In the genomic region with DNA sequence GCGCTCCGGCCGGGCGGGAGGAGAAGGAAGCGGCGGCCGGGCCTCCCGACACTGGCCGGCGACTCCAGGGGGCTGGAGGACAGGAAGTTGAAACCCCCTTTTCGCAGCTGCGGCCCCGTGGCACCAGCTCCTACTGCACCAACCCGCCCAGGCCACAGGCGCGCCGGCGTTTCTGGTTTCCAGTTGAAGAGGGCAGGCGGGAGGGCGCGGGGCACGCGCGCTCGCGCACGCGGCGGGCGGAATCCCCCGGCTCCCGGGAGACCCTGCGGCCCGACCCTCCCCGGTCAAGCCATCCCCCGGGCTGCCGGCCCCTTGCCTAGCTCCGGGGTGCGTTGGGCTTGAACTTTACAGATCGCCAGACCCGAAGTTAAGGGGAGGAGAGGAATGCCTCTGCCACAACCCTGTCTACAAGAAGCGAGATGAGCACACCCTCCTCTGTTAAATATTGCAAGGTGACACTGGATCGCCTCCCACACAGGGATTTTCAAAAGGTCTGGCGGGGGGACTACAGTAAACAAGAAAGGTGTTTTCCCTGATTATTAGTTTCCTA, we compare ENCODE assay signal across 8 cellular contexts. TPM values are rescaled to one million over a fixed set of nuclear protein-coding genes. Genes with fewer than 3 reads are reported as not detected.
DNase-seq lines count a peak whose midpoint lies in the region; ATAC-seq lines count a peak whose summit lies in the region.

No MANE protein-coding gene starts in this region.

- H3K27me3 Mint-ChIP-seq in stimulated activated memory B cell treated with anti-CD40 and anti-IgM and Interleukin-4, amounts not matched to agents 10 μg/mL and 1 μg/mL and 100 μg/mL, for 72 hours = no peaks in the 10 kb centered on the region

- no peaks in the 10 kb centered on the region for H3K36me3 Mint-ChIP-seq in stimulated activated memory B cell treated with anti-CD40 and anti-IgM and Interleukin-4, amounts not matched to agents 10 μg/mL and 1 μg/mL and 100 μg/mL, for 72 hours

- H3K27ac Mint-ChIP-seq in stimulated activated memory B cell treated with anti-CD40 and anti-IgM and Interleukin-4, amounts not matched to agents 10 μg/mL and 1 μg/mL and 100 μg/mL, for 72 hours = peak overlapping the region; percentile 82

- H3K4me1 Mint-ChIP-seq in stimulated activated memory B cell treated with anti-CD40 and anti-IgM and Interleukin-4, amounts not matched to agents 10 μg/mL and 1 μg/mL and 100 μg/mL, for 72 hours = peaks cover 40% of the 10 kb centered on the region

- peak overlapping the region; percentile 93 for H3K27ac ChIP-seq in epithelial cell of prostate

- ATAC-seq in HG02759 (IDR thresholded peaks at IDR 0.05; ENCODE audit: unreplicated experiment) = peak; percentile 36
- peak; percentile 72 for ATAC-seq in stimulated activated memory B cell treated with anti-CD40 and anti-IgM and Interleukin-4, amounts not matched to agents 10 μg/mL and 1 μg/mL and 100 μg/mL, for 72 hours

- no peaks in the 10 kb centered on the region for H3K9me3 Mint-ChIP-seq in stimulated activated memory B cell treated with anti-CD40 and anti-IgM and Interleukin-4, amounts not matched to agents 10 μg/mL and 1 μg/mL and 100 μg/mL, for 72 hours

- DNase-seq in NCI-H1092 treated with DMSO at 0.1 percent for 48 hours (lab: John Stamatoyannopoulos, UW) (peak; percentile 68), NCI-H1092 (lab: John Stamatoyannopoulos, UW) (no peak), NCI-H2196 treated with DMSO at 0.1 percent for 48 hours (lab: John Stamatoyannopoulos, UW; ENCODE audit: unreplicated experiment) (peak; percentile 36), activated T-cell treated with anti-CD3 and anti-CD28 coated beads for 1 hour (ENCODE audit: low read depth) (peak; percentile 48), epithelial cell of prostate (ENCODE audit: low read depth, low spot score) (no peak), mucosa of gallbladder (ENCODE audit: low spot score) (peak; percentile 23)

- H3K4me3 Mint-ChIP-seq in stimulated activated memory B cell treated with anti-CD40 and anti-IgM and Interleukin-4, amounts not matched to agents 10 μg/mL and 1 μg/mL and 100 μg/mL, for 72 hours = peak overlapping the region; percentile 91

RNA-seq across cellular contexts. Expression of a gene that starts 1.5 kb away (rescaled TPM):
- 43.1 TPM for total RNA-seq in mucosa of gallbladder

Comparison
In these comparisons a context has a peak if more than half of its experiments do, and no peak if none do; other contexts are left out.
1. DNase-seq: peak in NCI-H1092 treated with DMSO at 0.1 percent for 48 hours (single experiment), NCI-H2196 treated with DMSO at 0.1 percent for 48 hours (single experiment), activated T-cell treated with anti-CD3 and anti-CD28 coated beads for 1 hour (single experiment) and mucosa of gallbladder (single experiment); none in NCI-H1092 (single experiment) and epithelial cell of prostate (single experiment).